Comparison of ENCODE assay signal across 8 cellular contexts in the genomic region with DNA sequence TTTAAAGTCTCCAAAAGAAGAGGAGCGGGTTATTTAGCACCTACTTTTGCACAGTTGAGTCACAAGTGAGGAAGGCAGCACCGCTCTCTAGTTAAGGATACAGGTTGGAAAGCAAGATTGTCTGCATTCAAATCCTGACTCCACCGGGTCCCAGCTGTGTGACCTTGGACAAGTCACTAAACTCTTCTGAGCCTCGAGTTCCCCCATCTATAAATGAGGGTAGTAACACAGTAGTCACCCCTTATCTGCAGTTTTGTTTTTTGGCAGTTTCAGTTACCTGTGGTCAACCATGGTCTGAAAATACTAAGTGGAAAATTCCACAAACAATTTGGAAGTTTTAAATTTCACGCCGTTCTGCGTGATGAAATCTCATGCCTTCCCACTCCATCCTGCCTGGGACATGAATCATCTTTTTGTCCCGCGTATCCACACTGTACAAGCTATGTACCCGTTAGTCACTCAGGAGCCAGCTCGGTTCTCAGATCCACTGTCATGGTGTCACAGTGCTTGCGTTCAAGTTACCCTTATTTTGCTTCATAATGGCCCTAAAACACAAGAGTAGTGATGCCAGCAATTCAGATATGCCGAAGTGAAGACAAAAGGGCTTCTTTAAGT. TPM values are rescaled to one million over a fixed set of nuclear protein-coding genes. Genes with fewer than 3 reads are reported as not detected.
DNase-seq lines count a peak whose midpoint lies in the region; ATAC-seq, FAIRE-seq and TF ChIP-seq lines count a peak whose summit lies in the region.

No MANE protein-coding gene starts in this region.

- ATAC-seq in activated T-helper 17 cell treated with anti-CD3 and anti-CD28 coated beads, Interleukin-2, amount 50 U/mL, for 72 hours (replicated peaks): peak; percentile 85
- ATAC-seq in HG03460 (IDR thresholded peaks at IDR 0.05; ENCODE audit: unreplicated experiment): no peak

- H3K4me3 Mint-ChIP-seq in activated T-helper 17 cell treated with anti-CD3 and anti-CD28 coated beads, Interleukin-2, amount 50 U/mL, for 72 hours: peak overlapping the region; percentile 73

- no peak for TF ChIP-seq CTCF in fibroblast of villous mesenchyme (IDR thresholded peaks at IDR 0.05; ENCODE audit: insufficient read depth, low read depth, low read length)

- no peak overlapping the region for H3K4me3 ChIP-seq in fibroblast of villous mesenchyme (ENCODE audit: low read depth, low read length)

- H3K27ac Mint-ChIP-seq in activated T-helper 17 cell treated with anti-CD3 and anti-CD28 coated beads, Interleukin-2, amount 50 U/mL, for 72 hours: peak overlapping the region; percentile 81

- no peak for DNase-seq in GM12891 (ENCODE audit: insufficient read length, low spot score)
- peak; percentile 80 for DNase-seq in fibroblast of villous mesenchyme (ENCODE audit: low read depth)
- DNase-seq in stimulated activated CD4-positive, alpha-beta T cell treated with anti-CD3 and anti-CD28 coated beads, Interleukin-2, amount 100 ng/mL, for 24 hours: peak; percentile 30 to 48
- DNase-seq in hypothalamus (lab: John Stamatoyannopoulos, UW): no peak
- no peak for DNase-seq in NCI-H1092 (lab: John Stamatoyannopoulos, UW)
- no peak for DNase-seq in NCI-H1105 treated with DMSO at 0.1 percent for 48 hours (lab: John Stamatoyannopoulos, UW)

- no peaks in the 10 kb centered on the region for H3K27me3 Mint-ChIP-seq in activated T-helper 17 cell treated with anti-CD3 and anti-CD28 coated beads, Interleukin-2, amount 50 U/mL, for 72 hours

- FAIRE-seq in GM12891 (lab: Jason Lieb, UNC): no peak

- TF ChIP-seq POLR2A in GM12891 (IDR thresholded peaks at IDR 0.05; ENCODE audit: low read depth, low read length): no peak

- H3K9me3 Mint-ChIP-seq in activated T-helper 17 cell treated with anti-CD3 and anti-CD28 coated beads, Interleukin-2, amount 50 U/mL, for 72 hours: no peaks in the 10 kb centered on the region

- H3K36me3 Mint-ChIP-seq in activated T-helper 17 cell treated with anti-CD3 and anti-CD28 coated beads, Interleukin-2, amount 50 U/mL, for 72 hours (ENCODE audit: low read depth): peaks cover 63% of the 10 kb centered on the region

- H3K4me1 Mint-ChIP-seq in activated T-helper 17 cell treated with anti-CD3 and anti-CD28 coated beads, Interleukin-2, amount 50 U/mL, for 72 hours: peaks cover 60% of the 10 kb centered on the region

TF ChIP-seq in GM12891, 5 proteins besides CTCF, POLR2A, EP300 and RAD21:
- TF ChIP-seq POLR2AphosphoS5 (IDR thresholded peaks at IDR 0.05; ENCODE audit: low read depth, low read length): no peak
- TF ChIP-seq POU2F2 (IDR thresholded peaks at IDR 0.05; ENCODE audit: low read depth, low read length): 0 out of 2 replicates have a peak, but pooled peaks have one; percentile 16

RNA-seq across cellular contexts. Expression of a gene that starts 49.4 kb away (rescaled TPM):
- polyA plus RNA-seq in GM12891 (2012; ENCODE audit: low read depth, missing spikeins): 305 TPM
- 100 to 1,000 TPM; 291 to 399 TPM for total RNA-seq in activated T-helper 17 cell treated with anti-CD3 and anti-CD28 coated beads, Interleukin-2, amount 50 U/mL, for 72 hours
- 173 and 183 TPM in 2 replicates for total RNA-seq in fibroblast of villous mesenchyme

Comparison
In these comparisons a context has a peak if more than half of its experiments do, and no peak if none do; other contexts are left out.
1. DNase-seq: peak in fibroblast of villous mesenchyme (single experiment) and stimulated activated CD4-positive, alpha-beta T cell treated with anti-CD3 and anti-CD28 coated beads, Interleukin-2, amount 100 ng/mL, for 24 hours (2 of 2); none in GM12891 (single experiment), hypothalamus (0 of 51), NCI-H1092 (single experiment) and NCI-H1105 treated with DMSO at 0.1 percent for 48 hours (single experiment).